Comparison of ENCODE assay signal across 1 cellular context in genomic region chr1:207049514-207049913, GRCh38.
TF ChIP-seq lines count a peak whose summit lies in the region.

No MANE protein-coding gene starts in this region.

TF ChIP-seq in WTC11, 78 proteins besides CTCF, POLR2A, EP300 and RAD21 (continued from another document):
- TF ChIP-seq ZSCAN18 (CRISPR knock-in tag; IDR thresholded peaks at IDR 0.05) (no peak), ZBTB43 (CRISPR knock-in tag; IDR thresholded peaks at IDR 0.05) (no peak), IRF2 (CRISPR knock-in tag; IDR thresholded peaks at IDR 0.05; ENCODE audit: borderline replicate concordance, low read depth) (no peak), ARID4B (CRISPR knock-in tag; IDR thresholded peaks at IDR 0.05; ENCODE audit: borderline replicate concordance) (no peak), CREB1 (CRISPR knock-in tag; IDR thresholded peaks at IDR 0.05) (no peak), E2F1 (CRISPR knock-in tag; IDR thresholded peaks at IDR 0.05) (no peak), ZBTB21 (CRISPR knock-in tag; IDR thresholded peaks at IDR 0.05; ENCODE audit: borderline replicate concordance) (no peak), CBFB (CRISPR knock-in tag; IDR thresholded peaks at IDR 0.05; ENCODE audit: low read depth) (no peak), FOXK1 (CRISPR knock-in tag; IDR thresholded peaks at IDR 0.05) (no peak), JAZF1 (CRISPR knock-in tag; IDR thresholded peaks at IDR 0.05) (no peak), TEAD4 (CRISPR knock-in tag; IDR thresholded peaks at IDR 0.05) (no peak), ATF3 (CRISPR knock-in tag; conservative IDR thresholded peaks at IDR 0.05) (no peak), ZNF263 (CRISPR knock-in tag; IDR thresholded peaks at IDR 0.05; ENCODE audit: low read depth) (no peak), TEAD1 (CRISPR knock-in tag; IDR thresholded peaks at IDR 0.05) (no peak), RORB (CRISPR knock-in tag; IDR thresholded peaks at IDR 0.05) (no peak)
